In genomic region chr1:1264868-1265272, GRCh38 we compare ENCODE assay signal across 9 cellular contexts. TPM values are rescaled to one million over a fixed set of nuclear protein-coding genes. Genes with fewer than 3 reads are reported as not detected.
DNase-seq lines count a peak whose midpoint lies in the region; ATAC-seq, FAIRE-seq and TF ChIP-seq lines count a peak whose summit lies in the region.
"Had no signal": no experiment of that assay in that cellular context is flagged by ENCODE, and none has a peak within 500 bp of the region (broad histone marks: within the 10 kb centered on the region; RNA-seq: fewer than 3 reads in every experiment).

No MANE protein-coding gene starts in this region.

- H4K20me1 ChIP-seq in Loucy (ENCODE audit: insufficient read depth, low read length, poor library complexity, severe bottlenecking) (peaks cover 21% of the 10 kb centered on the region), GM12878 (ENCODE audit: control insufficient read depth, insufficient read depth) (no peaks in the 10 kb centered on the region)

- in situ Hi-C loops in GM12878 (cut with MboI), result no loop called here

- intact Hi-C loops in GM12878 (cut with micrococcal nuclease; ENCODE audit: unreplicated experiment), result no loop called here
- intact Hi-C loops in naive thymus-derived CD4-positive, alpha-beta T cell (cut with micrococcal nuclease), result loop anchor here in 1 of 2 donors (2.0 kb wide), 1 partner anchor 142 kb away; no protein-coding TSS in a partner anchor

- H3K27me3 ChIP-seq in Loucy (ENCODE audit: insufficient read depth, low read length, poor library complexity, severe bottlenecking), result no peaks in the 10 kb centered on the region
- H3K27me3 ChIP-seq in GM12878 (replicated peaks in 1 of 2; ENCODE audit: control insufficient read depth in 2 of 2, insufficient read depth in 2 of 2, low read length in 1 of 2), result no peaks in the 10 kb centered on the region
- no peaks in the 10 kb centered on the region for H3K27me3 ChIP-seq in naive thymus-derived CD4-positive, alpha-beta T cell (ENCODE audit: control insufficient read depth in 2 of 2, insufficient read depth in 2 of 2, low read length in 2 of 2)

- peaks cover 0 to 29% (median 5%) of the 10 kb centered on the region in 5 donors for H3K36me3 Mint-ChIP-seq in naive thymus-derived CD4-positive, alpha-beta T cell

- peak overlapping the region in 1 of 9 donors; percentile 46 for H3K27ac Mint-ChIP-seq in naive thymus-derived CD4-positive, alpha-beta T cell

- H3K9me3 ChIP-seq in Loucy (ENCODE audit: insufficient read depth, low read depth, low read length) (no peaks in the 10 kb centered on the region), GM12878 (replicated peaks; ENCODE audit: control insufficient read depth, insufficient read depth, low read length) (no peaks in the 10 kb centered on the region)
- H3K9me3 ChIP-seq in naive thymus-derived CD4-positive, alpha-beta T cell (ENCODE audit: control insufficient read depth in 2 of 3, low read length in 3 of 3), result no peaks in the 10 kb centered on the region

- H3K4me2 ChIP-seq in Loucy (ENCODE audit: low read depth, low read length, poor library complexity, severe bottlenecking) (no peak overlapping the region), GM12878 (ENCODE audit: control insufficient read depth, insufficient read depth) (no peak overlapping the region)

- no peak for ATAC-seq in GM12878
- ATAC-seq in naive thymus-derived CD4-positive, alpha-beta T cell, result peak; percentile 31
- ATAC-seq in GM21390 (IDR thresholded peaks at IDR 0.05; ENCODE audit: unreplicated experiment), result no peak
- ATAC-seq in HG03439 (IDR thresholded peaks at IDR 0.05; ENCODE audit: unreplicated experiment), result no peak
- no peak for ATAC-seq in HG02798 (IDR thresholded peaks at IDR 0.05; ENCODE audit: poor library complexity, unreplicated experiment)

- H3F3A ChIP-seq in Loucy (ENCODE audit: low read depth), result no peaks in the 10 kb centered on the region

- SMC1A ChIA-PET in GM12878 (lab: Charles Lee; ENCODE audit: uncharacterized antibody, unreplicated experiment), result no interaction called here

- no peak overlapping the region for H3K27ac ChIP-seq in GM12878 (ENCODE audit: control insufficient read depth, insufficient read depth)
- H3K27ac ChIP-seq in naive thymus-derived CD4-positive, alpha-beta T cell (ENCODE audit: low read depth, low read length), result no peak overlapping the region

- no peak overlapping the region for H2AFZ ChIP-seq in Loucy (ENCODE audit: low read length)
- H2AFZ ChIP-seq in GM12878 (ENCODE audit: control insufficient read depth, low read depth, low read length), result no peak overlapping the region

- peak overlapping the region in 1 of 10 donors; percentile 20 for H3K4me3 Mint-ChIP-seq in naive thymus-derived CD4-positive, alpha-beta T cell

- H3K79me2 ChIP-seq in Loucy (ENCODE audit: insufficient read depth, low read length) (peaks cover 27% of the 10 kb centered on the region), GM12878 (ENCODE audit: control insufficient read depth, insufficient read depth, low read length) (peaks cover 7% of the 10 kb centered on the region)

- DNase-seq in ELF-1 (ENCODE audit: low read depth, low spot score) (peak; percentile 71), GM12878 (ENCODE audit: low read depth, low spot score) (no peak)
- DNase-seq in naive thymus-derived CD4-positive, alpha-beta T cell, result peak in 1 of 9 donors; percentile 18
- DNase-seq in activated effector memory CD4-positive, alpha-beta T cell treated with Interleukin-2 at 50 U/mL for 16 hours, result no peak
- DNase-seq: activated CD4-positive, alpha-beta T cell treated with anti-CD3 and anti-CD28 coated beads for 48 hours had no signal

- WGBS in GM12878 (ENCODE audit: insufficient coverage, insufficient replicate concordance, low lambda C conversion rate, missing lambda C conversion rate), result 87% methylated on average over 10 of the region's 10 CpGs

- POLR2A ChIA-PET in GM12878 (lab: Charles Lee), result no interaction called here
- POLR2A ChIA-PET in naive thymus-derived CD4-positive, alpha-beta T cell (lab: Charles Lee), result no interaction called here

- CTCF ChIA-PET in GM12878 (lab: Yijun Ruan, JAX), result interaction anchor here (0.9 to 1.2 kb wide), 2 partner anchors 14 to 35 kb away, joined by 3 read pairs; no protein-coding TSS in a partner anchor
- CTCF ChIA-PET in naive thymus-derived CD4-positive, alpha-beta T cell (lab: Charles Lee), result no interaction called here

- H3K9me2 ChIP-seq in Loucy (replicated peaks; ENCODE audit: low read depth, low read length), result no peaks in the 10 kb centered on the region

- RAD21 ChIA-PET in GM12878 (lab: Charles Lee; ENCODE audit: unreplicated experiment), result no interaction called here

- H3K36me3 ChIP-seq in Loucy (ENCODE audit: insufficient read depth, low read length) (peaks cover 11% of the 10 kb centered on the region; the same call in 1 of the 2 replicates), GM12878 (ENCODE audit: control insufficient read depth in 2 of 2, insufficient read depth in 2 of 2, low read length in 1 of 2) (peaks cover 21 to 23% of the 10 kb centered on the region in 2 experiments)
- peaks cover 0 to 67% (median 10%) of the 10 kb centered on the region in 3 experiments for H3K36me3 ChIP-seq in naive thymus-derived CD4-positive, alpha-beta T cell (ENCODE audit: control insufficient read depth in 2 of 3, insufficient read depth in 3 of 3, low read length in 3 of 3)

- no peak for TF ChIP-seq EP300 in GM12878 (IDR thresholded peaks at IDR 0.05; ENCODE audit: borderline replicate concordance in 1 of 2, control insufficient read depth in 1 of 2, low read depth in 2 of 2, low read length in 2 of 2)

- no peaks in the 10 kb centered on the region for H3K27me3 Mint-ChIP-seq in naive thymus-derived CD4-positive, alpha-beta T cell

- H3K4me1 ChIP-seq in Loucy (ENCODE audit: insufficient read depth, low read length, poor library complexity, severe bottlenecking), result no peaks in the 10 kb centered on the region
- no peaks in the 10 kb centered on the region for H3K4me1 ChIP-seq in GM12878 (ENCODE audit: control insufficient read depth, insufficient read depth, low read length)
- H3K4me1 ChIP-seq in naive thymus-derived CD4-positive, alpha-beta T cell (ENCODE audit: control insufficient read depth in 2 of 2, insufficient read depth in 2 of 2, low read length in 2 of 2), result peaks cover 0 to 2% of the 10 kb centered on the region in 2 donors

- BruUV-seq in GM12878 (replicated peaks; lab: Mats Ljungman, UMichigan), result no TSS peak

- H3K9ac ChIP-seq in Loucy (ENCODE audit: low read depth, low read length, poor library complexity, severe bottlenecking), result no peak overlapping the region
- H3K9ac ChIP-seq in GM12878 (ENCODE audit: control insufficient read depth, insufficient read depth, low read length), result no peak overlapping the region

- H3K4me3 ChIP-seq in Loucy (ENCODE audit: low read length, poor library complexity, severe bottlenecking) (no peak overlapping the region), GM12878 (no peak overlapping the region)
- H3K4me3 ChIP-seq in naive thymus-derived CD4-positive, alpha-beta T cell (ENCODE audit: low read length), result no peak overlapping the region

- H3K4me1 Mint-ChIP-seq in naive thymus-derived CD4-positive, alpha-beta T cell, result peaks cover 10 to 33% (median 21%) of the 10 kb centered on the region in 7 donors

- no peak for TF ChIP-seq RAD21 in GM12878 (IDR thresholded peaks at IDR 0.05; ENCODE audit: insufficient read depth, low read depth, low read length)

- H3K9me3 Mint-ChIP-seq in naive thymus-derived CD4-positive, alpha-beta T cell, result peaks cover 0 to 2% (median 0%) of the 10 kb centered on the region in 11 donors

- peak; percentile 48 for TF ChIP-seq CTCF in Loucy (conservative IDR thresholded peaks at IDR 0.05; ENCODE audit: low read length)
- 0 out of 6 replicates have a peak, but pooled peaks of 2 of the 3 experiments have one; percentile 4 to 5 for TF ChIP-seq CTCF in GM12878 (IDR thresholded peaks at IDR 0.05 in 2 of 3, conservative IDR thresholded peaks at IDR 0.05 in 1 of 3; ENCODE audit: control insufficient read depth in 2 of 3, extremely low read depth in 1 of 3, insufficient read depth in 1 of 3, low read depth in 3 of 3, low read length in 3 of 3)

- TF ChIP-seq POLR2A in GM12878 (IDR thresholded peaks at IDR 0.05; ENCODE audit: low read depth, low read length), result no peak

- no peak for FAIRE-seq in GM12878 (lab: Jason Lieb, UNC)

RNA-seq across cellular contexts. Expression of gene UBE2J2, which starts 8.8 kb away (rescaled TPM):
- total RNA-seq in GM12878 (2013; cell fraction: nucleolus; rRNA removed), result 69.9 and 74.2 TPM in 2 replicates
- total RNA-seq in GM12878 (2014; rRNA removed) (45.6 and 55.4 TPM in 2 replicates), GM12878 (2014; rRNA removed; fragmentation: Illumina TruSeq; extraction: Trizol) (28.3 and 33.5 TPM in 2 replicates), GM12878 (2021) (52.0 and 57.1 TPM in 2 replicates)
- 12.1 TPM for polyA plus RNA-seq in GM12878 (2011; ENCODE audit: low read depth)
- polyA plus RNA-seq in GM12878 (2011; rRNA removed) (24.3 and 27.0 TPM in 2 replicates), GM12878 (2014; fragmentation: Illumina TruSeq; extraction: Trizol) (38.3 and 43.1 TPM in 2 replicates), GM12878 (2014; fragmentation: Nextera tagmentation; extraction: Ambion mirVana) (1 to 10 TPM in 1 of 2 experiments, under 1 TPM in 1; 0.72 to 3.5 TPM), GM12878 (2014; rRNA removed) (63.0 and 65.0 TPM in 2 replicates), GM12878 (2016; fragmentation: Nextera tagmentation; extraction: Ambion mirVana) (10 to 100 TPM; 70.3 to 70.5 TPM)
- 32.3 and 38.7 TPM in 2 replicates for polyA plus RNA-seq in GM12878 (2011; cell fraction: cytosol; rRNA removed)
- 41.8 and 58.0 TPM in 2 replicates for polyA plus RNA-seq in GM12878 (2011; cell fraction: nucleus; rRNA removed)
- 36.4 and 40.9 TPM in 2 replicates for polyA plus RNA-seq in GM12878 (2012)
- polyA minus RNA-seq in GM12878 (2011; rRNA and poly(A)+ RNA removed), result 6.4 and 16.3 TPM in 2 replicates
- 11.9 and 13.4 TPM in 2 replicates for polyA minus RNA-seq in GM12878 (2011; cell fraction: cytosol; rRNA and poly(A)+ RNA removed)
- 18.4 and 31.2 TPM in 2 replicates for polyA minus RNA-seq in GM12878 (2011; cell fraction: nucleus; rRNA and poly(A)+ RNA removed)
- total RNA-seq in naive thymus-derived CD4-positive, alpha-beta T cell, result 10 to 100 TPM; 62.3 to 89.3 (median 75.1) TPM
- polyA plus RNA-seq in naive thymus-derived CD4-positive, alpha-beta T cell, result 10 to 100 TPM; 86.1 to 92.2 TPM

RNA-seq across cellular contexts. Expression of gene SCNN1D, which starts 15.4 kb away (rescaled TPM):
- 1.4 and 1.6 TPM in 2 replicates for total RNA-seq in GM12878 (2013; cell fraction: nucleolus; rRNA removed)
- total RNA-seq in GM12878 (2014; rRNA removed), result 0.60 and 0.85 TPM in 2 replicates
- total RNA-seq in GM12878 (2014; rRNA removed; fragmentation: Illumina TruSeq; extraction: Trizol), result 0.13 and 0.41 TPM in 2 replicates
- total RNA-seq in GM12878 (2021), result 1.9 and 2.3 TPM in 2 replicates
- 0.21 TPM for polyA plus RNA-seq in GM12878 (2011; ENCODE audit: low read depth)
- polyA plus RNA-seq in GM12878 (2011; rRNA removed), result 0.10 and 0.18 TPM in 2 replicates
- 0.21 and 0.59 TPM in 2 replicates for polyA plus RNA-seq in GM12878 (2011; cell fraction: cytosol; rRNA removed)
- polyA plus RNA-seq in GM12878 (2011; cell fraction: nucleus; rRNA removed), result 8.3 and 8.4 TPM in 2 replicates
- polyA plus RNA-seq in GM12878 (2012), result 2.0 and 2.1 TPM in 2 replicates
- 0.06 TPM in 1 of 2 replicates, not detected in the other for polyA plus RNA-seq in GM12878 (2014; fragmentation: Illumina TruSeq; extraction: Trizol)
- under 1 TPM in 1 of 2 experiments, not detected in 1; 0.07 TPM for polyA plus RNA-seq in GM12878 (2014; fragmentation: Nextera tagmentation; extraction: Ambion mirVana)
- 2.0 and 2.3 TPM in 2 replicates for polyA plus RNA-seq in GM12878 (2014; rRNA removed)
- polyA plus RNA-seq in GM12878 (2016; fragmentation: Nextera tagmentation; extraction: Ambion mirVana), result under 1 TPM; 0.11 to 0.62 TPM
- 0.31 TPM in 1 of 2 replicates, not detected in the other for polyA minus RNA-seq in GM12878 (2011; rRNA and poly(A)+ RNA removed)
- polyA minus RNA-seq in GM12878 (2011; cell fraction: cytosol; rRNA and poly(A)+ RNA removed), result not detected in 2 replicates
- 0.85 and 0.96 TPM in 2 replicates for polyA minus RNA-seq in GM12878 (2011; cell fraction: nucleus; rRNA and poly(A)+ RNA removed)
- 10 to 100 TPM in 3 of 5 experiments, 1 to 10 TPM in 2; 4.2 to 15.8 (median 10.1) TPM for total RNA-seq in naive thymus-derived CD4-positive, alpha-beta T cell
- not detected for polyA plus RNA-seq in naive thymus-derived CD4-positive, alpha-beta T cell

RNA-seq across cellular contexts. Expression of gene C1QTNF12, which starts 18.3 kb away (rescaled TPM):
- total RNA-seq in GM12878 (2013; cell fraction: nucleolus; rRNA removed), result 1.3 and 1.4 TPM in 2 replicates
- 0.17 and 0.76 TPM in 2 replicates for total RNA-seq in GM12878 (2014; rRNA removed)
- 0.37 TPM in 1 of 2 replicates, not detected in the other for total RNA-seq in GM12878 (2014; rRNA removed; fragmentation: Illumina TruSeq; extraction: Trizol)
- 0.96 and 1.0 TPM in 2 replicates for total RNA-seq in GM12878 (2021)
- polyA plus RNA-seq in GM12878 (2011; ENCODE audit: low read depth), result 1.9 TPM
- not detected in 2 replicates for polyA plus RNA-seq in GM12878 (2011; rRNA removed)
- 0.22 and 0.48 TPM in 2 replicates for polyA plus RNA-seq in GM12878 (2011; cell fraction: cytosol; rRNA removed)
- polyA plus RNA-seq in GM12878 (2011; cell fraction: nucleus; rRNA removed), result 4.2 and 6.9 TPM in 2 replicates
- 3.7 and 4.4 TPM in 2 replicates for polyA plus RNA-seq in GM12878 (2012)
- polyA plus RNA-seq in GM12878 (2014; fragmentation: Illumina TruSeq; extraction: Trizol), result not detected in 2 replicates
- under 1 TPM in 1 of 2 experiments, not detected in 1; 0.31 TPM for polyA plus RNA-seq in GM12878 (2014; fragmentation: Nextera tagmentation; extraction: Ambion mirVana)
- polyA plus RNA-seq in GM12878 (2014; rRNA removed), result 0.50 and 0.84 TPM in 2 replicates
- polyA plus RNA-seq in GM12878 (2016; fragmentation: Nextera tagmentation; extraction: Ambion mirVana), result under 1 TPM in 1 of 2 experiments, not detected in 1; 0.20 TPM
- 0.52 TPM in 1 of 2 replicates, not detected in the other for polyA minus RNA-seq in GM12878 (2011; rRNA and poly(A)+ RNA removed)
- polyA minus RNA-seq in GM12878 (2011; cell fraction: cytosol; rRNA and poly(A)+ RNA removed), result not detected in 2 replicates
- 1.1 and 1.8 TPM in 2 replicates for polyA minus RNA-seq in GM12878 (2011; cell fraction: nucleus; rRNA and poly(A)+ RNA removed)
- 1 to 10 TPM; 2.5 to 5.8 (median 3.0) TPM for total RNA-seq in naive thymus-derived CD4-positive, alpha-beta T cell
- polyA plus RNA-seq in naive thymus-derived CD4-positive, alpha-beta T cell, result under 1 TPM in 1 of 2 donors, not detected in 1; 0.56 TPM

RNA-seq across cellular contexts. Expression of gene B3GALT6, which starts 32.8 kb away (rescaled TPM):
- total RNA-seq in GM12878 (2013; cell fraction: nucleolus; rRNA removed), result 13.9 and 14.3 TPM in 2 replicates
- total RNA-seq in GM12878 (2014; rRNA removed), result 18.3 and 20.8 TPM in 2 replicates
- total RNA-seq in GM12878 (2014; rRNA removed; fragmentation: Illumina TruSeq; extraction: Trizol), result 6.7 and 7.8 TPM in 2 replicates
- 18.7 and 20.6 TPM in 2 replicates for total RNA-seq in GM12878 (2021)
- polyA plus RNA-seq in GM12878 (2011; ENCODE audit: low read depth), result 2.2 TPM
- 1.5 and 2.2 TPM in 2 replicates for polyA plus RNA-seq in GM12878 (2011; rRNA removed)
- 2.8 and 4.3 TPM in 2 replicates for polyA plus RNA-seq in GM12878 (2011; cell fraction: cytosol; rRNA removed)
- 5.4 and 7.7 TPM in 2 replicates for polyA plus RNA-seq in GM12878 (2011; cell fraction: nucleus; rRNA removed)
- polyA plus RNA-seq in GM12878 (2012), result 5.4 and 6.2 TPM in 2 replicates
- 5.8 and 6.8 TPM in 2 replicates for polyA plus RNA-seq in GM12878 (2014; fragmentation: Illumina TruSeq; extraction: Trizol)
- 1 to 10 TPM in 1 of 2 experiments, under 1 TPM in 1; 0.53 to 1.6 TPM for polyA plus RNA-seq in GM12878 (2014; fragmentation: Nextera tagmentation; extraction: Ambion mirVana)
- 14.2 and 17.1 TPM in 2 replicates for polyA plus RNA-seq in GM12878 (2014; rRNA removed)
- polyA plus RNA-seq in GM12878 (2016; fragmentation: Nextera tagmentation; extraction: Ambion mirVana), result 1 to 10 TPM; 1.1 to 1.6 TPM
- polyA minus RNA-seq in GM12878 (2011; rRNA and poly(A)+ RNA removed), result 2.4 and 2.9 TPM in 2 replicates
- 1.2 and 2.7 TPM in 2 replicates for polyA minus RNA-seq in GM12878 (2011; cell fraction: cytosol; rRNA and poly(A)+ RNA removed)
- 12.7 and 22.7 TPM in 2 replicates for polyA minus RNA-seq in GM12878 (2011; cell fraction: nucleus; rRNA and poly(A)+ RNA removed)
- 10 to 100 TPM; 10.9 to 29.0 (median 22.8) TPM for total RNA-seq in naive thymus-derived CD4-positive, alpha-beta T cell
- polyA plus RNA-seq in naive thymus-derived CD4-positive, alpha-beta T cell, result 10 to 100 TPM in 1 of 2 donors, 1 to 10 TPM in 1; 7.2 to 12.7 TPM

RNA-seq across cellular contexts. Expression of gene SDF4, which starts 33.1 kb away (rescaled TPM):
- total RNA-seq in GM12878 (2013; cell fraction: nucleolus; rRNA removed), result 53.9 and 54.1 TPM in 2 replicates
- 43.1 and 48.7 TPM in 2 replicates for total RNA-seq in GM12878 (2014; rRNA removed)
- total RNA-seq in GM12878 (2014; rRNA removed; fragmentation: Illumina TruSeq; extraction: Trizol), result 25.8 and 31.8 TPM in 2 replicates
- 92.2 and 97.2 TPM in 2 replicates for total RNA-seq in GM12878 (2021)
- polyA plus RNA-seq in GM12878 (2011; ENCODE audit: low read depth), result 16.2 TPM
- polyA plus RNA-seq in GM12878 (2011; rRNA removed), result 16.4 and 28.8 TPM in 2 replicates
- polyA plus RNA-seq in GM12878 (2011; cell fraction: cytosol; rRNA removed), result 30.5 and 38.1 TPM in 2 replicates
- polyA plus RNA-seq in GM12878 (2011; cell fraction: nucleus; rRNA removed), result 93.2 and 136 TPM in 2 replicates
- 57.3 and 60.4 TPM in 2 replicates for polyA plus RNA-seq in GM12878 (2012)
- 5.9 and 27.2 TPM in 2 replicates for polyA plus RNA-seq in GM12878 (2014; fragmentation: Illumina TruSeq; extraction: Trizol)
- polyA plus RNA-seq in GM12878 (2014; fragmentation: Nextera tagmentation; extraction: Ambion mirVana), result 1 to 10 TPM in 1 of 2 experiments, under 1 TPM in 1; 0.44 to 2.0 TPM
- polyA plus RNA-seq in GM12878 (2014; rRNA removed), result 51.5 and 65.0 TPM in 2 replicates
- polyA plus RNA-seq in GM12878 (2016; fragmentation: Nextera tagmentation; extraction: Ambion mirVana), result 10 to 100 TPM; 78.5 to 87.8 TPM
- 24.1 and 24.7 TPM in 2 replicates for polyA minus RNA-seq in GM12878 (2011; rRNA and poly(A)+ RNA removed)
- polyA minus RNA-seq in GM12878 (2011; cell fraction: cytosol; rRNA and poly(A)+ RNA removed), result 15.0 and 18.9 TPM in 2 replicates
- polyA minus RNA-seq in GM12878 (2011; cell fraction: nucleus; rRNA and poly(A)+ RNA removed), result 27.2 and 42.8 TPM in 2 replicates
- 100 to 1,000 TPM in 4 of 5 experiments, 10 to 100 TPM in 1; 75.8 to 124 (median 110) TPM for total RNA-seq in naive thymus-derived CD4-positive, alpha-beta T cell
- 10 to 100 TPM; 74.8 to 90.7 TPM for polyA plus RNA-seq in naive thymus-derived CD4-positive, alpha-beta T cell
